In genomic region chr4:7512428-7512827, GRCh38 we compare ENCODE assay signal across 18 cellular contexts.
A peak's percentile ranks its signal among the peaks of the same experiment; 100 is the strongest.
DNase-seq lines count a peak whose midpoint lies in the region; ATAC-seq, FAIRE-seq and TF ChIP-seq lines count a peak whose summit lies in the region.
"Had no signal": no experiment of that assay in that cellular context is flagged by ENCODE, and none has a peak within 500 bp of the region (broad histone marks: within the 10 kb centered on the region; RNA-seq: fewer than 3 reads in every experiment).

No MANE protein-coding gene starts in this region.

- H3K4me1 ChIP-seq in GM23338 (ENCODE audit: insufficient read depth) (no peaks in the 10 kb centered on the region), K562 (replicated peaks in 1 of 2; ENCODE audit: control insufficient read depth in 2 of 2, insufficient read depth in 2 of 2, low read length in 2 of 2) (no peaks in the 10 kb centered on the region; a peak in 1 of 5 replicates), neuronal stem cell (ENCODE audit: control insufficient read depth in 2 of 2, insufficient read depth in 1 of 2, low read depth in 1 of 2, low read length in 2 of 2) (peaks cover 0 to 37% of the 10 kb centered on the region in 2 donors)
- H3K4me1 ChIP-seq: HAP-1 had no signal

- intact Hi-C loops in K562 (cut with micrococcal nuclease): no loop called here

- H3K14ac ChIP-seq in neuronal stem cell (ENCODE audit: low read length): no peak overlapping the region

- H3K27me3 Mint-ChIP-seq in GM23338 (ENCODE audit: insufficient read depth, low read depth, poor library complexity): peaks cover 8% of the 10 kb centered on the region
- H3K27me3 Mint-ChIP-seq in type B pancreatic cell: no peaks in the 10 kb centered on the region

- no peaks in the 10 kb centered on the region for H3K27me3 ChIP-seq in GM23338 (ENCODE audit: insufficient read depth)
- peaks cover 10 to 45% of the 10 kb centered on the region in 2 experiments; a peak in 4 of 5 replicates for H3K27me3 ChIP-seq in K562 (ENCODE audit: control insufficient read depth in 2 of 2, insufficient read depth in 2 of 2, low read length in 2 of 2)
- peaks cover 0 to 4% (median 0%) of the 10 kb centered on the region in 3 experiments for H3K27me3 ChIP-seq in neuronal stem cell (ENCODE audit: control insufficient read depth in 3 of 3, insufficient read depth in 3 of 3, low read depth in 1 of 3, low read length in 3 of 3)

- no peaks in the 10 kb centered on the region for H3K79me2 ChIP-seq in GM23338 (replicated peaks; ENCODE audit: insufficient read depth)
- no peaks in the 10 kb centered on the region for H3K79me2 ChIP-seq in K562 (ENCODE audit: control insufficient read depth, insufficient read depth, low read length)

- no peaks in the 10 kb centered on the region for H3K9me1 ChIP-seq in K562 (ENCODE audit: control insufficient read depth, insufficient read depth, low read length)

- in situ Hi-C loops in K562 (cut with MboI): no loop called here

- no peak overlapping the region for H3K4me2 ChIP-seq in GM23338
- no peak overlapping the region for H3K4me2 ChIP-seq in K562 (ENCODE audit: insufficient read depth, low read length)
- no peak overlapping the region for H3K4me2 ChIP-seq in neuronal stem cell (ENCODE audit: insufficient read depth, low read length, poor library complexity, severe bottlenecking)

- no peaks in the 10 kb centered on the region for H3K9me3 Mint-ChIP-seq in GM23338
- no peaks in the 10 kb centered on the region for H3K9me3 Mint-ChIP-seq in type B pancreatic cell
- H3K9me3 Mint-ChIP-seq: CD4-positive, alpha-beta memory T cell had no signal

- POLR2A ChIA-PET in K562 (lab: Yijun Ruan, JAX): no interaction called here

- TF ChIP-seq RAD21 in K562 (CRISPR knock-in tag; conservative IDR thresholded peaks at IDR 0.05 in 1 of 2, IDR thresholded peaks at IDR 0.05 in 1 of 2): no peak

- no peak overlapping the region for H3K23ac ChIP-seq in neuronal stem cell (ENCODE audit: low read depth, low read length, poor library complexity)

- H3K4ac ChIP-seq in neuronal stem cell (ENCODE audit: low read length): no peak overlapping the region

- no peak overlapping the region for H2BK120ac ChIP-seq in neuronal stem cell (ENCODE audit: low read depth, low read length)

- no peak overlapping the region for H2BK5ac ChIP-seq in neuronal stem cell (ENCODE audit: low read length)

- ATAC-seq in GM23338: peak; percentile 37
- peak; percentile 38; the same call in 1 of the 3 replicates for ATAC-seq in K562
- ATAC-seq: HepG2 had no signal

- peaks cover 2% of the 10 kb centered on the region for H3K79me1 ChIP-seq in neuronal stem cell (ENCODE audit: low read depth, low read length)

- WGBS in K562 (ENCODE audit: insufficient coverage, low coverage, missing lambda C conversion rate): 0% methylated on average over 4 of the region's 5 CpGs
- WGBS in neuronal stem cell (ENCODE audit: extremely low coverage in 2 of 2, insufficient read length in 2 of 2, insufficient replicate concordance in 1 of 2), 2 donors: no CpG with 5 or more reads among the region's 5 CpGs

- no peak for TF ChIP-seq EP300 in K562 (IDR thresholded peaks at IDR 0.05; ENCODE audit: low read length)

- H3K27ac ChIP-seq in GM23338 (ENCODE audit: low read depth): no peak overlapping the region
- no peak overlapping the region for H3K27ac ChIP-seq in K562 (ENCODE audit: extremely low read depth, low read depth, low read length)
- no peak overlapping the region for H3K27ac ChIP-seq in neuronal stem cell (replicated peaks; ENCODE audit: low read length)
- H3K27ac ChIP-seq: BLaER1 had no signal

- H3K36me3 Mint-ChIP-seq in GM23338 (ENCODE audit: low read depth): no peaks in the 10 kb centered on the region
- H3K36me3 Mint-ChIP-seq in type B pancreatic cell: no peaks in the 10 kb centered on the region
- H3K36me3 Mint-ChIP-seq: CD14-positive monocyte; CD4-positive, alpha-beta memory T cell had no signal

- CTCF ChIA-PET in K562 (lab: Yijun Ruan, JAX; ENCODE audit: low intra/inter-chr PET ratio): no interaction called here

- H3K18ac ChIP-seq in neuronal stem cell (ENCODE audit: low read length): peak overlapping the region; percentile 62

- H3K4me3 ChIP-seq in GM23338 (no peak overlapping the region), K562 (no peak overlapping the region), neuronal stem cell (ENCODE audit: low read length in 2 of 2) (no peak overlapping the region)
- H3K4me3 ChIP-seq: BLaER1, HAP-1 had no signal

- H3F3A ChIP-seq in GM23338 (replicated peaks; ENCODE audit: low read depth): no peaks in the 10 kb centered on the region

- H3K36me3 ChIP-seq in GM23338 (ENCODE audit: insufficient read depth): no peaks in the 10 kb centered on the region
- no peaks in the 10 kb centered on the region for H3K36me3 ChIP-seq in K562 (ENCODE audit: control insufficient read depth, insufficient read depth, low read length)
- H3K36me3 ChIP-seq in neuronal stem cell (replicated peaks in 1 of 2; ENCODE audit: control insufficient read depth in 2 of 2, insufficient read depth in 2 of 2, low read length in 2 of 2): no peaks in the 10 kb centered on the region
- H3K36me3 ChIP-seq: BLaER1, HAP-1 had no signal

- H3K9me3 ChIP-seq in K562 (replicated peaks; ENCODE audit: control insufficient read depth, insufficient read depth, low read depth, low read length): no peaks in the 10 kb centered on the region
- H3K9me3 ChIP-seq in neuronal stem cell (replicated peaks in 1 of 2; ENCODE audit: control insufficient read depth in 2 of 2, insufficient read depth in 1 of 2, low read depth in 1 of 2, low read length in 2 of 2): no peaks in the 10 kb centered on the region
- H3K9me3 ChIP-seq: BLaER1, HAP-1 had no signal

- TF ChIP-seq POLR2A in K562 (conservative IDR thresholded peaks at IDR 0.05): no peak

- H2AFZ ChIP-seq in GM23338: no peak overlapping the region
- no peak overlapping the region for H2AFZ ChIP-seq in K562 (ENCODE audit: low read depth, low read length)
- no peak overlapping the region for H2AFZ ChIP-seq in neuronal stem cell (ENCODE audit: low read length)

- H3K4me3 Mint-ChIP-seq in GM23338: no peak overlapping the region
- no peak overlapping the region for H3K4me3 Mint-ChIP-seq in type B pancreatic cell
- H3K4me3 Mint-ChIP-seq: CD14-positive monocyte; CD4-positive, alpha-beta memory T cell had no signal

- H2AK5ac ChIP-seq in neuronal stem cell (ENCODE audit: low read depth, low read length): peak overlapping the region; percentile 86

- no peak overlapping the region for H3K27ac Mint-ChIP-seq in GM23338
- H3K27ac Mint-ChIP-seq in type B pancreatic cell: no peak overlapping the region
- H3K27ac Mint-ChIP-seq: CD14-positive monocyte had no signal

- H3K4me1 Mint-ChIP-seq in GM23338 (peaks cover 32% of the 10 kb centered on the region), type B pancreatic cell (ENCODE audit: unreplicated experiment) (peaks cover 50% of the 10 kb centered on the region)
- H3K4me1 Mint-ChIP-seq: CD14-positive monocyte had no signal

- peak overlapping the region; percentile 35 for H2BK12ac ChIP-seq in neuronal stem cell (ENCODE audit: low read length)

- no peak overlapping the region for H4K8ac ChIP-seq in neuronal stem cell (ENCODE audit: low read depth, low read length)

- BruUV-seq in K562 (replicated peaks; lab: Mats Ljungman, UMichigan): no TSS peak

- DNase-seq in GM23338 (ENCODE audit: low spot score) (no peak), K562 (ENCODE audit: extremely low read depth in 1 of 4, low spot score in 3 of 4) (no peak), iPS-NIHi7 (ENCODE audit: extremely low spot score) (peak; percentile 42), neuronal stem cell (ENCODE audit: low spot score) (no peak), type B pancreatic cell (ENCODE audit: extremely low spot score, unreplicated experiment) (no peak), Kasumi-1 (lab: John Stamatoyannopoulos, UW) (no peak)
- DNase-seq in stimulated activated CD4-positive, alpha-beta T cell treated with anti-CD3 and anti-CD28 coated beads, Interleukin-4, amount 100 ng/mL, for 1 hour: no peak
- no peak for DNase-seq in central memory CD4-positive, alpha-beta T cell
- DNase-seq: 8988T; CD4-positive, alpha-beta memory T cell; DMS153; DMS79; GF-D8; GOT3 had no signal

- TF ChIP-seq CTCF in GM23338 (conservative IDR thresholded peaks at IDR 0.05; ENCODE audit: low read depth in 2 of 2) (no peak), K562 (IDR thresholded peaks at IDR 0.05 in 2 of 3, conservative IDR thresholded peaks at IDR 0.05 in 1 of 3; ENCODE audit: insufficient read depth in 2 of 3, low read depth in 1 of 3, low read length in 3 of 3) (no peak), type B pancreatic cell (conservative IDR thresholded peaks at IDR 0.05) (no peak)

- no peak overlapping the region for H3K9ac ChIP-seq in K562 (ENCODE audit: insufficient read depth in 1 of 2, low read depth in 2 of 2, low read length in 2 of 2)
- no peak overlapping the region for H3K9ac ChIP-seq in neuronal stem cell (ENCODE audit: low read depth, low read length, poor library complexity)
- H3K9ac ChIP-seq: BLaER1 had no signal

- no peak for FAIRE-seq in K562 (lab: Jason Lieb, UNC)
- FAIRE-seq: HepG2 had no signal

- H4K91ac ChIP-seq in neuronal stem cell (ENCODE audit: low read depth, low read length, poor library complexity): no peak overlapping the region

- no peak overlapping the region for H2BK15ac ChIP-seq in neuronal stem cell (ENCODE audit: low read length)

- H4K20me1 ChIP-seq in GM23338 (replicated peaks; ENCODE audit: insufficient read depth): no peaks in the 10 kb centered on the region
- peaks cover 14% of the 10 kb centered on the region for H4K20me1 ChIP-seq in K562 (replicated peaks; ENCODE audit: control insufficient read depth, insufficient read depth, low read length)

- H3K9me2 ChIP-seq in GM23338 (ENCODE audit: insufficient read depth): no peaks in the 10 kb centered on the region

TF ChIP-seq in GM23338, 12 proteins besides CTCF, POLR2A, EP300 and RAD21 (continues in another document):
- no peak for TF ChIP-seq JUNB (IDR thresholded peaks at IDR 0.05; ENCODE audit: unreplicated experiment)
